ENCODE assay signal across 8 cellular contexts in genomic region chr15:41332788-41333527, GRCh38. TPM values are rescaled to one million over a fixed set of nuclear protein-coding genes. Genes with fewer than 3 reads are reported as not detected.
DNase-seq lines count a peak whose midpoint lies in the region; ATAC-seq and TF ChIP-seq lines count a peak whose summit lies in the region.

NUSAP1 (plus strand) TSS chr15:41332881; CDS start chr15:41332958, 77 bp downstream.

- H3K4me3 ChIP-seq in DOHH2 (ENCODE audit: low read length) = peak within 1 kb of the TSS; percentile 94

- in situ Hi-C loops in KBM-7 (cut with MboI; ENCODE audit: low pct_unique_long_range_greater_than_20kb, low sequenced_read_pairs) = no loop called here

- no peak for TF ChIP-seq CTCF in DOHH2 (IDR thresholded peaks at IDR 0.05; ENCODE audit: low read depth, low read length, poor library complexity, severe bottlenecking)

- H4K20me1 ChIP-seq in DOHH2 (ENCODE audit: control insufficient read depth, insufficient read depth, low read depth, low read length) = peaks cover 18% of the 10 kb centered on the region; the same call in 1 of the 2 replicates

- peak; percentile 52 for DNase-seq in SW480 (ENCODE audit: low spot score)
- peak; percentile 12 for DNase-seq in fibroblast of peridontal ligament (ENCODE audit: extremely low read depth)
- DNase-seq in occipital lobe (lab: John Stamatoyannopoulos, UW) = no peak
- DNase-seq in KBM-7 = no peak
- DNase-seq in stimulated activated CD4-positive, alpha-beta T cell treated with anti-CD3 and anti-CD28 coated beads, Interleukin-2, amount 100 ng/mL, for 24 hours = no peak

- peaks cover 46% of the 10 kb centered on the region for H3K36me3 ChIP-seq in DOHH2 (ENCODE audit: control insufficient read depth, low read length)

- no peaks in the 10 kb centered on the region for H3K9me3 ChIP-seq in DOHH2 (ENCODE audit: control insufficient read depth, insufficient read depth, low read length)

- ATAC-seq in GM19438 (IDR thresholded peaks at IDR 0.05; ENCODE audit: low read depth, unreplicated experiment) (peak; percentile 18), HG03469 (IDR thresholded peaks at IDR 0.05; ENCODE audit: unreplicated experiment) (peak; percentile 17)

- H3K4me2 ChIP-seq in DOHH2 (ENCODE audit: low read length) = peak within 1 kb of the TSS; percentile 85

- H3F3A ChIP-seq in DOHH2 (ENCODE audit: control insufficient read depth, insufficient read depth) = peaks cover 3% of the 10 kb centered on the region; the same call in 1 of the 2 replicates

- H3K4me1 ChIP-seq in DOHH2 (ENCODE audit: control insufficient read depth, low read length) = peaks cover 28% of the 10 kb centered on the region

- H3K27ac ChIP-seq in DOHH2 (ENCODE audit: low read depth, low read length) = peak within 1 kb of the TSS; percentile 89

- no peaks in the 10 kb centered on the region for H3K27me3 ChIP-seq in DOHH2 (ENCODE audit: control insufficient read depth, low read length)

- peaks cover 78% of the 10 kb centered on the region for H3K79me2 ChIP-seq in DOHH2 (ENCODE audit: control insufficient read depth, low read length)

- H3K9me2 ChIP-seq in DOHH2 (replicated peaks; ENCODE audit: control insufficient read depth, low read length) = no peaks in the 10 kb centered on the region

RNA-seq across cellular contexts. Expression of gene NUSAP1, which starts in this region (rescaled TPM):
- total RNA-seq in occipital lobe = 20.7 TPM

Comparison
In these comparisons a context has a peak if more than half of its experiments do, and no peak if none do; other contexts are left out.
1. DNase-seq: peak in SW480 (single experiment) and fibroblast of peridontal ligament (single experiment); none in occipital lobe (single experiment), KBM-7 (single experiment) and stimulated activated CD4-positive, alpha-beta T cell treated with anti-CD3 and anti-CD28 coated beads, Interleukin-2, amount 100 ng/mL, for 24 hours (0 of 2).